ENCODE assay signal across 12 cellular contexts in the genomic region with DNA sequence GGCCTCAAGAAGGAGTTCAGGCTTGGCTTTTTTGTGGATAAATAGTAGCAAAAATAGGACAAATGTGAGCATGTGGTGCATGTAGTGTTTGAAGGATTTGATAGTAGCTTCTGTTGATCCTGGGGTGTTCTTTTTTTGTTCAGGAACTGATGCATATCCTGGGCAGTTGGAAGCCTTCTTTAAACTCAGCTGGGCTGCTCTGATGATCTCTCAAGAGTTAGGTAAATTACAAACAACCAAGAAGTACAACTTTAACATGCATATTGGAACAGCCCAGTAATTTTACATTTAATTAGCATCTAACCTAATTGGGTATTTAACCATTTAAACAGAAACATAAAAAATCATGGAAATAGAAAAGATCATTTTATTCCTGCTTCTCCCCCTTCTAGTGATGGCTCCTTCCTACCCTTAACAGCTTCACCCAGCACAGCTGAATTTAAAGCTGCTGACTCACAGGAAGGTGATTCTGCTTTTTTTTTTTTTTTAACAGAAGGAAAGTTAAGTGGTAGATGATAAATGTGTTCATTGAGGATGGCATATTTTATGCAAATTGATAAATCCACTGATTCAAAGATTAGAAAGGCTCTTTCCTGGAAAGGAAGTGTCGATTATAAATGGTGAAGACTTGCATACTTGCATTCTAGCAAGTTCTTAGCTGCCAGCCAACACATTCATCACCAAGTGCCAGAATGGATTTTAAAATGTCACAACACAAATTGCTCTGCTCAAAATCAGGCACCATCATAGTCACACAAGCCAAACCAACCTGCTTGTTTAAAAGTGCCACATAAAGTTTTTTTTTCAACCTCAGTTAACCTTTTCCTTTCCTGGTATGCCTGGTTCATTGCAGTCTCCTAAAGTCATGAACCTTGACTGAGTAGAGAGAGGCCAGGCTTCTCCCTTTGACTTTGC. TPM values are rescaled to one million over a fixed set of nuclear protein-coding genes. Genes with fewer than 3 reads are reported as not detected.
A peak's percentile ranks its signal among the peaks of the same experiment; 100 is the strongest.
DNase-seq lines count a peak whose midpoint lies in the region; ATAC-seq lines count a peak whose summit lies in the region.
"Had no signal": no experiment of that assay in that cellular context is flagged by ENCODE, and none has a peak within 500 bp of the region (broad histone marks: within the 10 kb centered on the region; RNA-seq: fewer than 3 reads in every experiment).

No MANE protein-coding gene starts in this region.

- H3K4ac ChIP-seq in trophoblast cell (ENCODE audit: low read depth, low read length): no peak overlapping the region

- H2AK5ac ChIP-seq in trophoblast cell (ENCODE audit: low read length): no peak overlapping the region

- no peaks in the 10 kb centered on the region for H3K9me3 ChIP-seq in trophoblast cell (ENCODE audit: insufficient read depth, low read depth, low read length)

- WGBS in trophoblast cell (ENCODE audit: extremely low coverage, insufficient coverage, insufficient read length): no CpG with 5 or more reads among the region's 1 CpG

- peaks cover 41% of the 10 kb centered on the region for H3K4me1 Mint-ChIP-seq in activated T-helper 2 cell treated with anti-CD3 and anti-CD28 coated beads, Interferon-gamma antibody, Interleukin-2, Interleukin-4, amounts not matched to agents 10 μg/mL and 5 μg/mL and 100 μg/mL, durations not matched to agents 14 hours and 24 hours and 36 hours (ENCODE audit: low read depth)

- H3K4me3 ChIP-seq in trophoblast cell (ENCODE audit: low read depth, low read length): no peak overlapping the region

- H2AFZ ChIP-seq in trophoblast cell (ENCODE audit: insufficient read depth, low read length, poor library complexity): no peak overlapping the region

- no peaks in the 10 kb centered on the region for H3K79me2 ChIP-seq in trophoblast cell (ENCODE audit: control insufficient read depth, insufficient read depth, low read length, poor library complexity)

- H3K27ac Mint-ChIP-seq in activated T-helper 2 cell treated with anti-CD3 and anti-CD28 coated beads, Interferon-gamma antibody, Interleukin-2, Interleukin-4, amounts not matched to agents 10 μg/mL and 5 μg/mL and 100 μg/mL, durations not matched to agents 14 hours and 24 hours and 36 hours: peak overlapping the region; percentile 58

- in situ Hi-C loops in Caki2 (cut with HindIII; ENCODE audit: low pct_unique_long_range_greater_than_20kb, low sequenced_read_pairs) (no loop called here), KBM-7 (cut with MboI; ENCODE audit: low pct_unique_long_range_greater_than_20kb, low sequenced_read_pairs) (no loop called here)

- H2BK5ac ChIP-seq in trophoblast cell (ENCODE audit: low read depth, low read length, poor library complexity): no peak overlapping the region

- H4K12ac ChIP-seq in trophoblast cell (ENCODE audit: low read depth, low read length): no peak overlapping the region

- H3K14ac ChIP-seq in trophoblast cell (ENCODE audit: low read length): no peak overlapping the region

- H3K4me2 ChIP-seq in trophoblast cell (ENCODE audit: low read length): no peak overlapping the region

- no peak overlapping the region for H3K18ac ChIP-seq in trophoblast cell (ENCODE audit: low read length)

- H3K9ac ChIP-seq in trophoblast cell (ENCODE audit: low read length): no peak overlapping the region

- no peak overlapping the region for H4K8ac ChIP-seq in trophoblast cell (ENCODE audit: low read depth, low read length)

- H3K4me1 ChIP-seq in trophoblast cell (ENCODE audit: control insufficient read depth in 1 of 2, insufficient read depth in 2 of 2, low read length in 2 of 2): no peaks in the 10 kb centered on the region

- no peak overlapping the region for H2BK12ac ChIP-seq in trophoblast cell (ENCODE audit: low read length)

- H4K91ac ChIP-seq in trophoblast cell (ENCODE audit: low read depth, low read length): no peak overlapping the region

- H3K27ac ChIP-seq in trophoblast cell (ENCODE audit: low read depth, low read length): no peak overlapping the region

- H3K23ac ChIP-seq in trophoblast cell (ENCODE audit: low read length): no peak overlapping the region

- no peaks in the 10 kb centered on the region for H3K79me1 ChIP-seq in trophoblast cell (ENCODE audit: low read length)

- H2BK120ac ChIP-seq in trophoblast cell (ENCODE audit: insufficient read depth, low read length, poor library complexity): no peak overlapping the region

- DNase-seq in Caki2 (ENCODE audit: low read depth) (peak; percentile 75), KBM-7 (peak; percentile 77), kidney tubule cell (ENCODE audit: low spot score) (peak; percentile 65), trophoblast cell (no peak), NCI-H2029 (lab: John Stamatoyannopoulos, UW) (no peak)
- no peak for DNase-seq in activated T-helper 2 cell treated with anti-CD3 and anti-CD28 coated beads, Interferon-gamma antibody, Interleukin-2, Interleukin-4, amounts not matched to agents 10 μg/mL and 5 μg/mL and 100 μg/mL, durations not matched to agents 14 hours and 24 hours and 36 hours (ENCODE audit: low spot score)
- DNase-seq in activated CD8-positive, alpha-beta memory T cell treated with anti-CD3 and anti-CD28 coated beads, Interleukin-2, amount 50 U/mL, for 4 hours: no peak
- DNase-seq: activated CD4-positive, CD25-positive, alpha-beta regulatory T cell; cortex of kidney; H7; NCI-H2029 treated with DMSO at 0.1 percent for 48 hours had no signal

- H3K27me3 Mint-ChIP-seq in activated T-helper 2 cell treated with anti-CD3 and anti-CD28 coated beads, Interferon-gamma antibody, Interleukin-2, Interleukin-4, amounts not matched to agents 10 μg/mL and 5 μg/mL and 100 μg/mL, durations not matched to agents 14 hours and 24 hours and 36 hours (ENCODE audit: low read depth): no peaks in the 10 kb centered on the region

- H3K27me3 ChIP-seq in trophoblast cell (ENCODE audit: insufficient read depth, low read length): no peaks in the 10 kb centered on the region

- no peak for ATAC-seq in HG03565 (IDR thresholded peaks at IDR 0.05; ENCODE audit: unreplicated experiment)

- intact Hi-C loops in activated T-helper 2 cell treated with anti-CD3 and anti-CD28 coated beads, Interferon-gamma antibody, Interleukin-2, Interleukin-4, amounts not matched to agents 10 μg/mL and 5 μg/mL and 100 μg/mL, durations not matched to agents 14 hours and 24 hours and 36 hours (cut with micrococcal nuclease): loop anchor here (1.0 kb wide), 2 partner anchors 21 to 23 kb away; a partner anchor contains a TSS

- peak overlapping the region; percentile 10 for H3K4me3 Mint-ChIP-seq in activated T-helper 2 cell treated with anti-CD3 and anti-CD28 coated beads, Interferon-gamma antibody, Interleukin-2, Interleukin-4, amounts not matched to agents 10 μg/mL and 5 μg/mL and 100 μg/mL, durations not matched to agents 14 hours and 24 hours and 36 hours (ENCODE audit: low read depth)

- H3K36me3 Mint-ChIP-seq in activated T-helper 2 cell treated with anti-CD3 and anti-CD28 coated beads, Interferon-gamma antibody, Interleukin-2, Interleukin-4, amounts not matched to agents 10 μg/mL and 5 μg/mL and 100 μg/mL, durations not matched to agents 14 hours and 24 hours and 36 hours (ENCODE audit: low read depth): peaks cover 22% of the 10 kb centered on the region

- peaks cover 0 to 2% of the 10 kb centered on the region in 2 experiments for H3K36me3 ChIP-seq in trophoblast cell (ENCODE audit: control insufficient read depth in 1 of 2, insufficient read depth in 2 of 2, low read length in 2 of 2)

- H3K9me3 Mint-ChIP-seq in activated T-helper 2 cell treated with anti-CD3 and anti-CD28 coated beads, Interferon-gamma antibody, Interleukin-2, Interleukin-4, amounts not matched to agents 10 μg/mL and 5 μg/mL and 100 μg/mL, durations not matched to agents 14 hours and 24 hours and 36 hours: no peaks in the 10 kb centered on the region

RNA-seq across cellular contexts. Expression of a gene that starts 20.0 kb away (rescaled TPM):
- 15.8 and 16.5 TPM in 2 replicates for total RNA-seq in Caki2 (2014; rRNA removed; shearing (Covaris generic); ENCODE audit: low replicate concordance)
- 7.3 and 7.7 TPM in 2 replicates for total RNA-seq in activated T-helper 2 cell treated with anti-CD3 and anti-CD28 coated beads, Interferon-gamma antibody, Interleukin-2, Interleukin-4, amounts not matched to agents 10 μg/mL and 5 μg/mL and 100 μg/mL, durations not matched to agents 14 hours and 24 hours and 36 hours
- polyA plus RNA-seq in trophoblast cell (2013): 1.5 TPM in 2 replicates

RNA-seq across cellular contexts. Expression of a gene that starts 23.1 kb away (rescaled TPM):
- 29.5 and 46.9 TPM in 2 replicates for total RNA-seq in Caki2 (2014; rRNA removed; shearing (Covaris generic); ENCODE audit: low replicate concordance)
- total RNA-seq in activated T-helper 2 cell treated with anti-CD3 and anti-CD28 coated beads, Interferon-gamma antibody, Interleukin-2, Interleukin-4, amounts not matched to agents 10 μg/mL and 5 μg/mL and 100 μg/mL, durations not matched to agents 14 hours and 24 hours and 36 hours: 40.2 and 41.9 TPM in 2 replicates
- polyA plus RNA-seq in trophoblast cell (2013): 28.2 and 29.0 TPM in 2 replicates

Comparison
In these comparisons a context has a peak if more than half of its experiments do, and no peak if none do; other contexts are left out.
1. DNase-seq: peak in Caki2 (single experiment), KBM-7 (single experiment) and kidney tubule cell (single experiment); none in activated T-helper 2 cell treated with anti-CD3 and anti-CD28 coated beads, Interferon-gamma antibody, Interleukin-2, Interleukin-4, amounts not matched to agents 10 μg/mL and 5 μg/mL and 100 μg/mL, durations not matched to agents 14 hours and 24 hours and 36 hours (single experiment), trophoblast cell (0 of 2), NCI-H2029 (single experiment) and activated CD8-positive, alpha-beta memory T cell treated with anti-CD3 and anti-CD28 coated beads, Interleukin-2, amount 50 U/mL, for 4 hours (single experiment).